24 cellular contexts compared by ENCODE assay signal in genomic region chrX:66544181-66544580, GRCh38.
"Had no signal": no experiment of that assay in that cellular context is flagged by ENCODE, and none has a peak within 500 bp of the region (broad histone marks: within the 10 kb centered on the region; RNA-seq: fewer than 3 reads in every experiment).

No MANE protein-coding gene starts in this region.

- H3K27ac ChIP-seq: dorsolateral prefrontal cortex, gastrocnemius medialis, heart left ventricle, hepatocyte, left lung, prostate gland, right atrium auricular region, thoracic aorta, tibial nerve, upper lobe of left lung had no signal

- H3K4me3 ChIP-seq: dorsolateral prefrontal cortex, gastrocnemius medialis, heart left ventricle, hepatocyte, left lung, prostate gland, right atrium auricular region, thoracic aorta, tibial nerve, upper lobe of left lung had no signal

- H3K27ac Mint-ChIP-seq: naive thymus-derived CD8-positive, alpha-beta T cell; nephron progenitor cell; stimulated activated effector memory CD8-positive, alpha-beta T cell treated with anti-CD3 and anti-CD28 coated beads, Interleukin-12 subunit alpha, Interleukin-12 subunit beta, amount 100 ng/mL, for 72 hours had no signal

- DNase-seq: dorsolateral prefrontal cortex; effector CD4-positive, alpha-beta T cell; foreskin fibroblast; gastrocnemius medialis; heart left ventricle; kidney; left lung; mesendoderm; midbrain; naive thymus-derived CD8-positive, alpha-beta T cell; nephron progenitor cell; nucleus accumbens; stimulated activated CD4-positive, alpha-beta T cell treated with anti-CD3 and anti-CD28 coated beads, Interleukin-2, amount 100 ng/mL, for 24 hours; stimulated activated CD4-positive, alpha-beta T cell treated with anti-CD3 and anti-CD28 coated beads, Interleukin-4, amount 100 ng/mL, for 24 hours; stimulated activated naive CD8-positive, alpha-beta T cell treated with anti-CD3 and anti-CD28 coated beads, Interleukin-15, Interleukin-2, amounts not matched to agents 100 U/mL and 50 U/mL, for 24 hours; upper lobe of left lung had no signal

- H3K9me3 Mint-ChIP-seq: stimulated activated effector memory CD8-positive, alpha-beta T cell treated with anti-CD3 and anti-CD28 coated beads, Interleukin-12 subunit alpha, Interleukin-12 subunit beta, amount 100 ng/mL, for 72 hours had no signal

- H3K27me3 ChIP-seq: gastrocnemius medialis, heart left ventricle, hepatocyte, left lung, right atrium auricular region, tibial nerve, upper lobe of left lung had no signal

- H2AFZ ChIP-seq: hepatocyte had no signal

- H3K4me2 ChIP-seq: hepatocyte had no signal

- ATAC-seq: esophagus mucosa; gastrocnemius medialis; heart left ventricle; left lung; naive thymus-derived CD8-positive, alpha-beta T cell; sciatic nerve; stimulated activated effector memory CD8-positive, alpha-beta T cell treated with anti-CD3 and anti-CD28 coated beads, Interleukin-12 subunit alpha, Interleukin-12 subunit beta, amount 100 ng/mL, for 72 hours; stimulated activated naive CD8-positive, alpha-beta T cell treated with anti-CD3 and anti-CD28 coated beads, Interleukin-15, Interleukin-2, amounts not matched to agents 100 U/mL and 50 U/mL, for 24 hours had no signal

- H3K9me3 ChIP-seq: gastrocnemius medialis, heart left ventricle, left lung, prostate gland, thoracic aorta, tibial nerve, upper lobe of left lung had no signal

- H3K4me3 Mint-ChIP-seq: naive thymus-derived CD8-positive, alpha-beta T cell; nephron progenitor cell; stimulated activated effector memory CD8-positive, alpha-beta T cell treated with anti-CD3 and anti-CD28 coated beads, Interleukin-12 subunit alpha, Interleukin-12 subunit beta, amount 100 ng/mL, for 72 hours had no signal

- H3K4me1 ChIP-seq: gastrocnemius medialis, heart left ventricle, left lung, prostate gland, right atrium auricular region, tibial nerve, upper lobe of left lung had no signal

- H3K36me3 Mint-ChIP-seq: naive thymus-derived CD8-positive, alpha-beta T cell; stimulated activated effector memory CD8-positive, alpha-beta T cell treated with anti-CD3 and anti-CD28 coated beads, Interleukin-12 subunit alpha, Interleukin-12 subunit beta, amount 100 ng/mL, for 72 hours had no signal

- H3K79me2 ChIP-seq: hepatocyte had no signal

- H3K4me1 Mint-ChIP-seq: naive thymus-derived CD8-positive, alpha-beta T cell; nephron progenitor cell; stimulated activated effector memory CD8-positive, alpha-beta T cell treated with anti-CD3 and anti-CD28 coated beads, Interleukin-12 subunit alpha, Interleukin-12 subunit beta, amount 100 ng/mL, for 72 hours had no signal

- H3K36me3 ChIP-seq: gastrocnemius medialis, heart left ventricle, left lung, prostate gland, right atrium auricular region, thoracic aorta, tibial nerve, upper lobe of left lung had no signal
